In genomic region chr15:100861511-100861991, GRCh38 we compare ENCODE assay signal across 15 cellular contexts. TPM values are rescaled to one million over a fixed set of nuclear protein-coding genes. Genes with fewer than 3 reads are reported as not detected.
DNase-seq lines count a peak whose midpoint lies in the region; TF ChIP-seq lines count a peak whose summit lies in the region.
"Had no signal": no experiment of that assay in that cellular context is flagged by ENCODE, and none has a peak within 500 bp of the region (broad histone marks: within the 10 kb centered on the region; RNA-seq: fewer than 3 reads in every experiment).

No MANE protein-coding gene starts in this region.

- H2BK15ac ChIP-seq in H9 (ENCODE audit: low read depth, low read length) = no peak overlapping the region

- WGBS in H9 (ENCODE audit: extremely low coverage, insufficient read length, low lambda C conversion rate) = no CpG with 5 or more reads among the region's 16 CpGs
- 87% methylated on average over 13 of the region's 16 CpGs for WGBS in SK-N-SH (ENCODE audit: low lambda C conversion rate)

- H3K27me3 Mint-ChIP-seq in H9 (ENCODE audit: low read depth) = peaks cover 16% of the 10 kb centered on the region

- intact Hi-C loops in colonic mucosa (cut with DNase I) = no loop called here

- H3K23me2 ChIP-seq in H9 (ENCODE audit: insufficient read length, low read depth, low read length, poor library complexity, severe bottlenecking) = no peaks in the 10 kb centered on the region

- peak; percentile 21 for DNase-seq in H9
- DNase-seq in ecto neural progenitor cell (ENCODE audit: low spot score) = peak; percentile 49
- peak; percentile 55 for DNase-seq in inferior parietal cortex (ENCODE audit: extremely low spot score)
- peak; percentile 91 for DNase-seq in retina
- no peak for DNase-seq in colonic mucosa
- no peak for DNase-seq in DMS153 (lab: John Stamatoyannopoulos, UW)
- no peak for DNase-seq in SK-N-SH
- DNase-seq in stimulated activated CD4-positive, alpha-beta T cell treated with anti-CD3 and anti-CD28 coated beads, Interleukin-4, amount 100 ng/mL, for 24 hours = no peak
- DNase-seq: Caco-2, NCI-H146, NCI-H446, ovary had no signal

- no peaks in the 10 kb centered on the region for H4K20me1 ChIP-seq in H9 (ENCODE audit: control insufficient read depth, insufficient read depth, insufficient read length)
- H4K20me1 ChIP-seq in SK-N-SH (ENCODE audit: insufficient read depth) = no peaks in the 10 kb centered on the region

- no peaks in the 10 kb centered on the region for H3K36me3 ChIP-seq in colonic mucosa
- H3K36me3 ChIP-seq in SK-N-SH (replicated peaks in 1 of 2; ENCODE audit: control insufficient read depth in 1 of 2, insufficient read depth in 2 of 2, low read length in 1 of 2) = no peaks in the 10 kb centered on the region
- H3K36me3 ChIP-seq: ovary, thoracic aorta had no signal

- H3K23ac ChIP-seq in H9 (ENCODE audit: insufficient read length, low read depth, low read length) = no peak overlapping the region

- H2BK12ac ChIP-seq in H9 (ENCODE audit: insufficient read length, low read depth, low read length) = no peak overlapping the region

- H3T11ph ChIP-seq in H9 (ENCODE audit: low read length) = no peak overlapping the region

- no peak overlapping the region for H3K56ac ChIP-seq in H9 (ENCODE audit: insufficient read length, low read depth, low read length)

- H3K79me1 ChIP-seq in H9 (ENCODE audit: insufficient read depth, low read depth, low read length, poor library complexity, severe bottlenecking) = no peaks in the 10 kb centered on the region

- H2BK5ac ChIP-seq in H9 (ENCODE audit: insufficient read length, low read length) = no peak overlapping the region

- H3K27ac ChIP-seq in H9 (ENCODE audit: insufficient read length, low read depth, low read length) = no peak overlapping the region
- no peak overlapping the region for H3K27ac ChIP-seq in colonic mucosa
- no peak overlapping the region for H3K27ac ChIP-seq in SK-N-SH (ENCODE audit: low read depth in 2 of 2, low read length in 1 of 2)
- H3K27ac ChIP-seq: ovary, thoracic aorta had no signal

- H3K79me2 ChIP-seq in H9 (ENCODE audit: insufficient read depth, low read length) = no peaks in the 10 kb centered on the region
- H3K79me2 ChIP-seq in SK-N-SH (ENCODE audit: insufficient read depth) = no peaks in the 10 kb centered on the region

- H3K27ac Mint-ChIP-seq in H9 = peak overlapping the region in 2 of 3 experiments; percentile 15 to 79; a peak in 1 of 7 replicates
- H3K27ac Mint-ChIP-seq: memory B cell had no signal

- H3K14ac ChIP-seq in H9 (ENCODE audit: insufficient read depth, low read length) = no peak overlapping the region

- no peaks in the 10 kb centered on the region for H3F3A ChIP-seq in SK-N-SH (replicated peaks; ENCODE audit: insufficient read depth)

- H4K91ac ChIP-seq in H9 (ENCODE audit: insufficient read length, low read depth, low read length) = no peak overlapping the region

- H2BK20ac ChIP-seq in H9 (ENCODE audit: low read depth, low read length, poor library complexity, severe bottlenecking) = no peak overlapping the region

- H3K9me3 ChIP-seq in H9 (ENCODE audit: control insufficient read depth, low read depth, low read length) = no peaks in the 10 kb centered on the region
- no peaks in the 10 kb centered on the region for H3K9me3 ChIP-seq in colonic mucosa
- no peaks in the 10 kb centered on the region for H3K9me3 ChIP-seq in SK-N-SH
- H3K9me3 ChIP-seq: Caco-2, ovary, thoracic aorta had no signal

- H3K4ac ChIP-seq in H9 (ENCODE audit: low read depth, low read length) = no peak overlapping the region

- no peak overlapping the region for H2AFZ ChIP-seq in H9 (ENCODE audit: low read length)
- H2AFZ ChIP-seq in SK-N-SH (ENCODE audit: low read depth) = no peak overlapping the region

- no peak overlapping the region for H3K18ac ChIP-seq in H9 (ENCODE audit: insufficient read length, low read depth, low read length)

- peaks cover 10% of the 10 kb centered on the region in 2 experiments; a peak in 3 of 5 replicates for H3K9me3 Mint-ChIP-seq in H9
- H3K9me3 Mint-ChIP-seq: memory B cell had no signal

- no peaks in the 10 kb centered on the region for H3K9me2 ChIP-seq in SK-N-SH

- no peak overlapping the region for H2BK120ac ChIP-seq in H9 (ENCODE audit: low read depth, low read length, poor library complexity, severe bottlenecking)

- no peak overlapping the region for H3K4me3 Mint-ChIP-seq in H9
- H3K4me3 Mint-ChIP-seq: memory B cell had no signal

- no peak overlapping the region for H4K8ac ChIP-seq in H9 (replicated peaks; ENCODE audit: insufficient read length, low read depth, low read length)

- peaks cover 7 to 10% of the 10 kb centered on the region in 2 experiments; a peak in 3 of 4 replicates for H3K4me1 Mint-ChIP-seq in H9
- H3K4me1 Mint-ChIP-seq: memory B cell had no signal

- H3K9ac ChIP-seq in H9 (ENCODE audit: extremely low read depth, insufficient read length, low read length) (no peak overlapping the region), colonic mucosa (ENCODE audit: low read depth in 2 of 2, low read length in 2 of 2) (no peak overlapping the region), SK-N-SH (no peak overlapping the region)

- CTCF ChIA-PET in SK-N-SH (lab: Yijun Ruan, JAX) = interaction anchor here (1.2 to 5.1 kb wide), 2 partner anchors 11 to 13 kb away, joined by 3 to 31 read pairs; no protein-coding TSS in a partner anchor

- H3K4me1 ChIP-seq in H9 (ENCODE audit: insufficient read depth, low read length) (no peaks in the 10 kb centered on the region), colonic mucosa (no peaks in the 10 kb centered on the region), SK-N-SH (ENCODE audit: control insufficient read depth in 1 of 2, insufficient read depth in 2 of 2, low read depth in 1 of 2, low read length in 1 of 2) (peaks cover 0 to 10% of the 10 kb centered on the region in 2 experiments; a peak in 2 of 4 replicates)
- H3K4me1 ChIP-seq: Caco-2 had no signal

- no peaks in the 10 kb centered on the region for H3K27me3 ChIP-seq in H9 (ENCODE audit: insufficient read depth, low read length)
- H3K27me3 ChIP-seq in colonic mucosa = no peaks in the 10 kb centered on the region
- no peaks in the 10 kb centered on the region for H3K27me3 ChIP-seq in SK-N-SH (ENCODE audit: insufficient read depth)
- H3K27me3 ChIP-seq: ovary had no signal

- no peak for TF ChIP-seq RAD21 in SK-N-SH (IDR thresholded peaks at IDR 0.05; ENCODE audit: low read length)

- H2AK5ac ChIP-seq in H9 (ENCODE audit: insufficient read length, low read length) = no peak overlapping the region

- H3K4me2 ChIP-seq in H9 (ENCODE audit: insufficient read depth, insufficient read length, low read length) (no peak overlapping the region), SK-N-SH (no peak overlapping the region)

- no peak overlapping the region for H4K5ac ChIP-seq in H9 (ENCODE audit: insufficient read length, low read depth, low read length)

- peaks cover 0 to 13% (median 3%) of the 10 kb centered on the region in 3 experiments; a peak in 3 of 7 replicates for H3K36me3 Mint-ChIP-seq in H9 (ENCODE audit: insufficient read depth in 1 of 3, low read depth in 3 of 3)
- H3K36me3 Mint-ChIP-seq: memory B cell had no signal

- POLR2A ChIA-PET in SK-N-SH (lab: Yijun Ruan, JAX) = no interaction called here

- no peak for TF ChIP-seq EP300 in SK-N-SH (IDR thresholded peaks at IDR 0.05; ENCODE audit: borderline replicate concordance in 1 of 2, low read depth in 1 of 2, low read length in 1 of 2)

- H3K4me3 ChIP-seq in colonic mucosa = no peak overlapping the region
- H3K4me3 ChIP-seq in SK-N-SH (ENCODE audit: low read depth in 2 of 2, low read length in 1 of 2) = no peak overlapping the region
- H3K4me3 ChIP-seq: ovary, thoracic aorta had no signal

- TF ChIP-seq CTCF in H9 (conservative IDR thresholded peaks at IDR 0.05) = no peak
- no peak for TF ChIP-seq CTCF in colonic mucosa (IDR thresholded peaks at IDR 0.05)
- TF ChIP-seq CTCF in SK-N-SH (IDR thresholded peaks at IDR 0.05) = no peak

TF ChIP-seq in SK-N-SH, 30 proteins besides CTCF, POLR2A, EP300 and RAD21:
- no peak for TF ChIP-seq MAX (IDR thresholded peaks at IDR 0.05; ENCODE audit: low read depth)
- TF ChIP-seq ELF1 (IDR thresholded peaks at IDR 0.05) = no peak
- TF ChIP-seq NRF1 (IDR thresholded peaks at IDR 0.05; ENCODE audit: low read depth, low read length) = no peak

RNA-seq across cellular contexts. Expression of gene ALDH1A3, which starts 18.1 kb away (rescaled TPM):
- 9.2 and 10.0 TPM in 2 replicates for total RNA-seq in H9 (2021)
- 1 to 10 TPM; 3.8 to 7.4 TPM for total RNA-seq in colonic mucosa
- 3.1 and 4.4 TPM in 2 replicates for polyA plus RNA-seq in SK-N-SH (2012; rRNA removed)
- polyA plus RNA-seq in SK-N-SH (2012; cell fraction: cytosol; rRNA removed) = 3.9 and 4.5 TPM in 2 replicates
- 2.6 TPM in 2 replicates for polyA plus RNA-seq in SK-N-SH (2012; cell fraction: nucleus; rRNA removed)
- total RNA-seq: OCI-LY7 had no signal

RNA-seq across cellular contexts. Expression of gene LRRK1, which starts 57.6 kb away (rescaled TPM):
- total RNA-seq in H9 (2021) (3.2 and 4.0 TPM in 2 replicates), colonic mucosa (10 to 100 TPM; 29.6 to 36.0 TPM)
- polyA plus RNA-seq in SK-N-SH (2012; rRNA removed) = 6.5 and 6.9 TPM in 2 replicates
- 2.5 and 3.6 TPM in 2 replicates for polyA plus RNA-seq in SK-N-SH (2012; cell fraction: cytosol; rRNA removed)
- polyA plus RNA-seq in SK-N-SH (2012; cell fraction: nucleus; rRNA removed) = 19.7 and 21.0 TPM in 2 replicates

Comparison
In these comparisons a context has a peak if more than half of its experiments do, and no peak if none do; other contexts are left out.
1. DNase-seq: peak in H9 (single experiment), ecto neural progenitor cell (single experiment), inferior parietal cortex (single experiment) and retina (single experiment); none in colonic mucosa (single experiment), DMS153 (single experiment), SK-N-SH (single experiment) and stimulated activated CD4-positive, alpha-beta T cell treated with anti-CD3 and anti-CD28 coated beads, Interleukin-4, amount 100 ng/mL, for 24 hours (single experiment).